ENCODE assay signal across 8 cellular contexts in the genomic region with DNA sequence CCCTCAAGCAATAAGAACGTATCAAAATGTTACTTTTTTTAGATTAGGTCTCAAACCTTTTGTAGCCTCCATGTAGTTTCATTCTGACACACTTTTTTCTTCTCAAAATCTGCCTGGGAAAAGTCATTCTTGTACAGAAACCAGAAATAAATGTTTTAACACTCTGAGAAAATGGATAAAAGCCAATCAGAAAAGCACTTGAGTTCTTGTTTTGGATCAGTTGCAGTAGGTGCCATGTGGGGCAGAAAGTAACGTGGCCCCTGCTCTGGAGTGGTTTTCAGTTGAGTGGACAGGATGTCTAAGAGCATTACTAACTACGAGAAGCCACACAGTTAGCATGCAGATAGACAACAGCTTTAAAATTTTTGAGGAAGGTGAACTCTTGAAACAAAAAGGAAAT. TPM values are rescaled to one million over a fixed set of nuclear protein-coding genes. Genes with fewer than 3 reads are reported as not detected.
A peak's percentile ranks its signal among the peaks of the same experiment; 100 is the strongest.
DNase-seq lines count a peak whose midpoint lies in the region; ATAC-seq, FAIRE-seq and TF ChIP-seq lines count a peak whose summit lies in the region.

No MANE protein-coding gene starts in this region.

- no peaks in the 10 kb centered on the region for H3K9me3 ChIP-seq in astrocyte (ENCODE audit: insufficient read depth, low read depth, low read length)

- FAIRE-seq in astrocyte (lab: Jason Lieb, UNC): no peak

- H3K9me3 Mint-ChIP-seq in astrocyte (ENCODE audit: unreplicated experiment): no peaks in the 10 kb centered on the region

- peaks cover 6% of the 10 kb centered on the region for H3K36me3 Mint-ChIP-seq in astrocyte (ENCODE audit: low read depth, unreplicated experiment)

- no peak overlapping the region for H3K4me3 ChIP-seq in astrocyte (ENCODE audit: insufficient read depth, low read depth, low read length)

- no peak for TF ChIP-seq CTCF in astrocyte (IDR thresholded peaks at IDR 0.05; ENCODE audit: insufficient read depth, low read depth, low read length)

- H3K4me2 ChIP-seq in astrocyte (ENCODE audit: low read length): no peak overlapping the region

- in situ Hi-C loops in G401 (cut with HindIII; ENCODE audit: low sequenced_read_pairs): no loop called here

- H3K9ac ChIP-seq in astrocyte (ENCODE audit: low read length): no peak overlapping the region

- no peaks in the 10 kb centered on the region for H3K36me3 ChIP-seq in astrocyte (ENCODE audit: insufficient read depth, low read length)

- peaks cover 3% of the 10 kb centered on the region for H4K20me1 ChIP-seq in astrocyte (ENCODE audit: insufficient read depth, low read length)

- no peaks in the 10 kb centered on the region for H3K27me3 ChIP-seq in astrocyte (ENCODE audit: insufficient read depth, low read length)

- peaks cover 3% of the 10 kb centered on the region for H3K79me2 ChIP-seq in astrocyte (ENCODE audit: insufficient read depth, low read length)

- no peaks in the 10 kb centered on the region for H3K27me3 Mint-ChIP-seq in astrocyte (ENCODE audit: low read depth, unreplicated experiment)

- H3K27ac ChIP-seq in astrocyte (ENCODE audit: low read depth, low read length): no peak overlapping the region

- peak; percentile 22 for DNase-seq in G401 (ENCODE audit: low spot score)
- DNase-seq in astrocyte (ENCODE audit: low read depth): peak; percentile 35
- no peak for DNase-seq in epidermal melanocyte (ENCODE audit: insufficient read length, low spot score)
- DNase-seq in nucleus accumbens (lab: John Stamatoyannopoulos, UW): no peak
- no peak for DNase-seq in amniotic stem cell (lab: John Stamatoyannopoulos, UW)
- DNase-seq in AG20443 (ENCODE audit: low spot score): no peak

- peak; percentile 87 for ATAC-seq in GM19397 (IDR thresholded peaks at IDR 0.05; ENCODE audit: unreplicated experiment)
- peak; percentile 90 for ATAC-seq in HG03354 (IDR thresholded peaks at IDR 0.05; ENCODE audit: poor library complexity, severe bottlenecking, unreplicated experiment)

- H3K4me3 Mint-ChIP-seq in astrocyte (ENCODE audit: unreplicated experiment): no peak overlapping the region

- no peak overlapping the region for H2AFZ ChIP-seq in astrocyte (ENCODE audit: low read depth, low read length)

- no peak overlapping the region for H3K27ac Mint-ChIP-seq in astrocyte (ENCODE audit: unreplicated experiment)

- H3K4me1 Mint-ChIP-seq in astrocyte (ENCODE audit: low read depth, unreplicated experiment): peaks cover 6% of the 10 kb centered on the region

- no peaks in the 10 kb centered on the region for H3K4me1 ChIP-seq in astrocyte (ENCODE audit: insufficient read depth, low read length)

RNA-seq across cellular contexts. Expression of gene GPR183, which starts 19.1 kb away (rescaled TPM):
- total RNA-seq in G401 (2014; rRNA removed; shearing (Covaris generic)): not detected in 2 replicates
- total RNA-seq in astrocyte: 4.9 and 5.6 TPM in 2 replicates

RNA-seq across cellular contexts. Expression of gene GPR18, which starts 29.9 kb away (rescaled TPM):
- total RNA-seq in G401 (2014; rRNA removed; shearing (Covaris generic)): not detected in 2 replicates
- 0.59 and 1.8 TPM in 2 replicates for total RNA-seq in astrocyte

Comparison
In these comparisons a context has a peak if more than half of its experiments do, and no peak if none do; other contexts are left out.
1. DNase-seq: peak in G401 (single experiment) and astrocyte (single experiment); none in epidermal melanocyte (single experiment), nucleus accumbens (0 of 56), amniotic stem cell (single experiment) and AG20443 (single experiment).